In the genomic region with DNA sequence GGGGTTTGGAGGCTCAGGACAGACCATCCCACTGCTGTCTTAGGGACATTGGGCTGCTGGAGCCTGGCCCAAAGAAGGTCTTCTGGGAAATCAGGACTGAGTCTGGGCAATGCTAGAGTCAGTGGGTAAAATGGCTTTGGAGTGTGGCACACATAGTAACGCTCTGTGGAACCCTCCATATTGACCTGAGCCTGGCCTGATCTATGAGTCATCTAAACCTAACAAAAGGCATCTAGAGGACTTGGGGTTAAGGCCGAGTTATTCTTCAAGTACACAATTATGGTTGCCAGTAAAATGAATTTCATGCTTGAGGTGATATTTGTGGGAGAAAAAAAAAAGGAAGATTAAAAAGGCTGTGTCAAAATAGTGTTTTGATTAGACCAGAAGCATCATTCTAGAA, we compare ENCODE assay signal across 25 cellular contexts.
A peak's percentile ranks its signal among the peaks of the same experiment; 100 is the strongest.
DNase-seq lines count a peak whose midpoint lies in the region; ATAC-seq, FAIRE-seq and TF ChIP-seq lines count a peak whose summit lies in the region.
"Had no signal": no experiment of that assay in that cellular context is flagged by ENCODE, and none has a peak within 500 bp of the region (broad histone marks: within the 10 kb centered on the region; RNA-seq: fewer than 3 reads in every experiment).

No MANE protein-coding gene starts in this region.

- FAIRE-seq in GM12878 (lab: Jason Lieb, UNC): no peak
- FAIRE-seq: keratinocyte, TTC549 had no signal

- peak; percentile 2 for DNase-seq in DMS79 (lab: John Stamatoyannopoulos, UW)
- DNase-seq in M059J (ENCODE audit: low read depth): peak; percentile 90
- DNase-seq in GM12878 (ENCODE audit: low read depth, low spot score): no peak
- DNase-seq in renal cortical epithelial cell (ENCODE audit: low read depth): peak; percentile 17
- no peak for DNase-seq in PC-3
- no peak for DNase-seq in pons (ENCODE audit: low spot score)
- DNase-seq: activated CD4-positive, alpha-beta T cell treated with anti-CD3 and anti-CD28 coated beads for 48 hours; CD4-positive, CD25-positive, alpha-beta regulatory T cell; HCEC 1CT; hippocampal formation; Karpas-422; NCI-H1092; NCI-H2081 treated with DMSO at 0.1 percent for 48 hours; NCI-H526 treated with DMSO at 0.1 percent for 48 hours; posterior cingulate gyrus; stimulated activated CD4-positive, alpha-beta T cell treated with anti-CD3 and anti-CD28 coated beads, Interleukin-2, amount 100 ng/mL, for 24 hours; stimulated activated naive B cell treated with anti-CD40 and anti-IgM and Interleukin-4, amounts not matched to agents 10 μg/mL and 1 μg/mL and 100 μg/mL, for 72 hours; T-cell had no signal

- no peak for TF ChIP-seq POLR2A in GM12878 (IDR thresholded peaks at IDR 0.05; ENCODE audit: low read depth, low read length)

- TF ChIP-seq EP300 in GM12878 (IDR thresholded peaks at IDR 0.05; ENCODE audit: borderline replicate concordance in 1 of 2, control insufficient read depth in 1 of 2, low read depth in 2 of 2, low read length in 2 of 2): no peak

- CTCF ChIA-PET in GM12878 (lab: Yijun Ruan, JAX): no interaction called here
- CTCF ChIA-PET in PC-3 (lab: Charles Lee): no interaction called here

- H3K4me1 ChIP-seq in GM12878 (ENCODE audit: control insufficient read depth, insufficient read depth, low read length) (no peaks in the 10 kb centered on the region), PC-3 (ENCODE audit: insufficient read depth, low read length) (peaks cover 10% of the 10 kb centered on the region)

- H3K79me2 ChIP-seq in GM12878 (ENCODE audit: control insufficient read depth, insufficient read depth, low read length) (no peaks in the 10 kb centered on the region), PC-3 (ENCODE audit: low read length) (no peaks in the 10 kb centered on the region)

- ATAC-seq in GM12878 (peak; percentile 33; the same call in 2 of the 3 replicates), PC-3 (no peak), GM21526 (IDR thresholded peaks at IDR 0.05; ENCODE audit: low FRiP score, unreplicated experiment) (no peak)
- ATAC-seq: natural killer cell treated with Interleukin-12 subunit alpha and Interleukin-12 subunit beta and Interleukin-15 and Interleukin-18, amount 100 ng/mL, for 72 hours; Right ventricle myocardium inferior; stimulated activated naive B cell treated with anti-CD40 and anti-IgM and Interleukin-4, amounts not matched to agents 10 μg/mL and 1 μg/mL and 100 μg/mL, for 72 hours; T-cell had no signal

- RAD21 ChIA-PET in GM12878 (lab: Charles Lee; ENCODE audit: unreplicated experiment): no interaction called here

- SMC1A ChIA-PET in GM12878 (lab: Charles Lee; ENCODE audit: uncharacterized antibody, unreplicated experiment): interaction anchor here (5.9 to 11.0 kb wide), 2 partner anchors 7 to 85 kb away, joined by 49 to 215 read pairs; no protein-coding TSS in a partner anchor

- in situ Hi-C loops in GM12878 (cut with MboI): no loop called here

- TF ChIP-seq CTCF in GM12878 (IDR thresholded peaks at IDR 0.05 in 2 of 3, conservative IDR thresholded peaks at IDR 0.05 in 1 of 3; ENCODE audit: control insufficient read depth in 2 of 3, extremely low read depth in 1 of 3, insufficient read depth in 1 of 3, low read depth in 3 of 3, low read length in 3 of 3) (no peak), PC-3 (conservative IDR thresholded peaks at IDR 0.05; ENCODE audit: low read depth, low read length) (no peak)

- no peak for TF ChIP-seq RAD21 in GM12878 (IDR thresholded peaks at IDR 0.05; ENCODE audit: insufficient read depth, low read depth, low read length)

- H3F3A ChIP-seq in PC-3 (ENCODE audit: low read length, unreplicated experiment): no peaks in the 10 kb centered on the region

- H3K9me3 ChIP-seq in GM12878 (replicated peaks; ENCODE audit: control insufficient read depth, insufficient read depth, low read length): no peaks in the 10 kb centered on the region
- no peaks in the 10 kb centered on the region for H3K9me3 ChIP-seq in PC-3 (ENCODE audit: low read length)
- H3K9me3 ChIP-seq: thoracic aorta had no signal

- no TSS peak for BruUV-seq in GM12878 (replicated peaks; lab: Mats Ljungman, UMichigan)
- BruUV-seq in PC-3 (replicated peaks; lab: Mats Ljungman, UMichigan): no TSS peak

- no peaks in the 10 kb centered on the region for H4K20me1 ChIP-seq in GM12878 (ENCODE audit: control insufficient read depth, insufficient read depth)
- no peaks in the 10 kb centered on the region for H4K20me1 ChIP-seq in PC-3 (ENCODE audit: low read length)

- WGBS in GM12878 (ENCODE audit: insufficient coverage, insufficient replicate concordance, low lambda C conversion rate, missing lambda C conversion rate): 0% methylated on average over 2 of the region's 2 CpGs

- H2AFZ ChIP-seq in GM12878 (ENCODE audit: control insufficient read depth, low read depth, low read length) (no peak overlapping the region), PC-3 (ENCODE audit: low read length) (no peak overlapping the region)

- H3K4me2 ChIP-seq in GM12878 (ENCODE audit: control insufficient read depth, insufficient read depth) (no peak overlapping the region), PC-3 (ENCODE audit: low read length) (no peak overlapping the region)

- H3K4me3 ChIP-seq in GM12878 (no peak overlapping the region), PC-3 (ENCODE audit: low read length) (no peak overlapping the region)
- H3K4me3 ChIP-seq: skin epidermis, thoracic aorta had no signal

- no peaks in the 10 kb centered on the region for H3K36me3 ChIP-seq in GM12878 (ENCODE audit: control insufficient read depth in 2 of 2, insufficient read depth in 2 of 2, low read length in 1 of 2)
- no peaks in the 10 kb centered on the region for H3K36me3 ChIP-seq in PC-3 (ENCODE audit: low read depth, low read length)
- H3K36me3 ChIP-seq: thoracic aorta had no signal

- intact Hi-C loops in GM12878 (cut with micrococcal nuclease; ENCODE audit: unreplicated experiment): no loop called here
- intact Hi-C loops in PC-3 (cut with micrococcal nuclease): no loop called here

- 0 out of 4 replicates have a peak, but pooled peaks cover 0 to 1% of the 10 kb centered on the region in 2 experiments for H3K27me3 ChIP-seq in GM12878 (replicated peaks in 1 of 2; ENCODE audit: control insufficient read depth in 2 of 2, insufficient read depth in 2 of 2, low read length in 1 of 2)
- no peaks in the 10 kb centered on the region for H3K27me3 ChIP-seq in PC-3 (ENCODE audit: low read length)

- no peaks in the 10 kb centered on the region for H3K9me2 ChIP-seq in PC-3 (replicated peaks; ENCODE audit: low read length)

- H3K9ac ChIP-seq in GM12878 (ENCODE audit: control insufficient read depth, insufficient read depth, low read length): no peak overlapping the region
- H3K9ac ChIP-seq in PC-3 (ENCODE audit: low read length): no peak overlapping the region

- H3K27ac ChIP-seq in GM12878 (ENCODE audit: control insufficient read depth, insufficient read depth): no peak overlapping the region
- no peak overlapping the region for H3K27ac ChIP-seq in PC-3 (ENCODE audit: low read length)
- H3K27ac ChIP-seq: skin epidermis, thoracic aorta had no signal

- POLR2A ChIA-PET in GM12878 (lab: Charles Lee) (no interaction called here), PC-3 (lab: Charles Lee; ENCODE audit: unreplicated experiment) (no interaction called here)

TF ChIP-seq in GM12878, 131 proteins besides CTCF, POLR2A, EP300 and RAD21 (continues in another document):
- no peak for TF ChIP-seq EED (IDR thresholded peaks at IDR 0.05; ENCODE audit: low read depth)
- TF ChIP-seq, protein P1, sequence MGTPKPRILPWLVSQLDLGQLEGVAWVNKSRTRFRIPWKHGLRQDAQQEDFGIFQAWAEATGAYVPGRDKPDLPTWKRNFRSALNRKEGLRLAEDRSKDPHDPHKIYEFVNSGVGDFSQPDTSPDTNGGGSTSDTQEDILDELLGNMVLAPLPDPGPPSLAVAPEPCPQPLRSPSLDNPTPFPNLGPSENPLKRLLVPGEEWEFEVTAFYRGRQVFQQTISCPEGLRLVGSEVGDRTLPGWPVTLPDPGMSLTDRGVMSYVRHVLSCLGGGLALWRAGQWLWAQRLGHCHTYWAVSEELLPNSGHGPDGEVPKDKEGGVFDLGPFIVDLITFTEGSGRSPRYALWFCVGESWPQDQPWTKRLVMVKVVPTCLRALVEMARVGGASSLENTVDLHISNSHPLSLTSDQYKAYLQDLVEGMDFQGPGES (IDR thresholded peaks at IDR 0.05): no peak
- TF ChIP-seq REST (IDR thresholded peaks at IDR 0.05; ENCODE audit: low read depth, low read length): no peak
- TF ChIP-seq, protein P2, sequence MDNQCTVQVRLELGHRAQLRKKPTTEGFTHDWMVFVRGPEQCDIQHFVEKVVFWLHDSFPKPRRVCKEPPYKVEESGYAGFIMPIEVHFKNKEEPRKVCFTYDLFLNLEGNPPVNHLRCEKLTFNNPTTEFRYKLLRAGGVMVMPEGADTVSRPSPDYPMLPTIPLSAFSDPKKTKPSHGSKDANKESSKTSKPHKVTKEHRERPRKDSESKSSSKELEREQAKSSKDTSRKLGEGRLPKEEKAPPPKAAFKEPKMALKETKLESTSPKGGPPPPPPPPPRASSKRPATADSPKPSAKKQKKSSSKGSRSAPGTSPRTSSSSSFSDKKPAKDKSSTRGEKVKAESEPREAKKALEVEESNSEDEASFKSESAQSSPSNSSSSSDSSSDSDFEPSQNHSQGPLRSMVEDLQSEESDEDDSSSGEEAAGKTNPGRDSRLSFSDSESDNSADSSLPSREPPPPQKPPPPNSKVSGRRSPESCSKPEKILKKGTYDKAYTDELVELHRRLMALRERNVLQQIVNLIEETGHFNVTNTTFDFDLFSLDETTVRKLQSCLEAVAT (IDR thresholded peaks at IDR 0.05): no peak

Comparison
In these comparisons a context has a peak if more than half of its experiments do, and no peak if none do; other contexts are left out.
1. DNase-seq: peak in DMS79 (single experiment), M059J (single experiment) and renal cortical epithelial cell (single experiment); none in GM12878 (single experiment), PC-3 (single experiment) and pons (single experiment).